Comparison of ENCODE assay signal across 11 cellular contexts in genomic region chr5:8446179-8446578, GRCh38.
"Had no signal": no experiment of that assay in that cellular context is flagged by ENCODE, and none has a peak within 500 bp of the region (broad histone marks: within the 10 kb centered on the region; RNA-seq: fewer than 3 reads in every experiment).

No MANE protein-coding gene starts in this region.

- H3K4me3 ChIP-seq: thyroid gland had no signal

- ATAC-seq: activated T-helper 17 cell treated with anti-CD3 and anti-CD28 coated beads, Interleukin-2, amount 50 U/mL, for 72 hours; foreskin keratinocyte; naive thymus-derived CD8-positive, alpha-beta T cell; stimulated activated effector memory CD8-positive, alpha-beta T cell treated with anti-CD3 and anti-CD28 coated beads, Interleukin-12 subunit alpha, Interleukin-12 subunit beta, amount 100 ng/mL, for 72 hours had no signal

- H3K4me1 ChIP-seq: foreskin keratinocyte, thyroid gland had no signal

- H3K27me3 ChIP-seq: foreskin keratinocyte, thyroid gland had no signal

- H3K9me3 ChIP-seq: thyroid gland had no signal

- H3K36me3 ChIP-seq: thyroid gland had no signal

- H3K27ac ChIP-seq: foreskin keratinocyte, thyroid gland had no signal

- DNase-seq: activated CD4-positive, CD25-positive, alpha-beta regulatory T cell treated with anti-CD3 and anti-CD28 coated beads, Interleukin-2, amount 50 U/mL, for 72 hours; activated naive CD4-positive, alpha-beta T cell treated with anti-CD3 and anti-CD28 coated beads, Interleukin-2, amount 10 ng/mL, durations not matched to agents 7 days and 5 days; effector memory CD4-positive, alpha-beta T cell; foreskin keratinocyte; head of caudate nucleus; kidney glomerular epithelial cell; mesenchymal stem cell; naive thymus-derived CD8-positive, alpha-beta T cell; thyroid gland had no signal
